ENCODE assay signal across 1 cellular context in genomic region chr10:125820705-125821104, GRCh38.
A peak's percentile ranks its signal among the peaks of the same experiment; 100 is the strongest.
TF ChIP-seq lines count a peak whose summit lies in the region.

No MANE protein-coding gene starts in this region.

TF ChIP-seq in GM12878, 131 proteins besides CTCF, POLR2A, EP300 and RAD21:
- TF ChIP-seq PBX3 (IDR thresholded peaks at IDR 0.05; ENCODE audit: insufficient replicate concordance, low read depth, low read length) (no peak), SREBF2 (IDR thresholded peaks at IDR 0.05; ENCODE audit: low read length) (no peak), FOS (IDR thresholded peaks at IDR 0.05; ENCODE audit: borderline replicate concordance, extremely low read depth, insufficient read length) (no peak), STAT3 (IDR thresholded peaks at IDR 0.05; ENCODE audit: low read depth, low read length) (no peak), ATF7 (IDR thresholded peaks at IDR 0.05; ENCODE audit: low read depth) (0 out of 2 replicates have a peak, but pooled peaks have one; percentile 21), RFX5 (IDR thresholded peaks at IDR 0.05; ENCODE audit: low read depth, low read length) (no peak), PRDM15 (CRISPR knock-in tag; IDR thresholded peaks at IDR 0.05) (no peak), ZSCAN29 (IDR thresholded peaks at IDR 0.05) (no peak), MEF2B (IDR thresholded peaks at IDR 0.05; ENCODE audit: partially characterized antibody, poor library complexity, severe bottlenecking) (peak; percentile 66)
TF ChIP-seq in GM12878: peak in this region for 2.
